In the genomic region with DNA sequence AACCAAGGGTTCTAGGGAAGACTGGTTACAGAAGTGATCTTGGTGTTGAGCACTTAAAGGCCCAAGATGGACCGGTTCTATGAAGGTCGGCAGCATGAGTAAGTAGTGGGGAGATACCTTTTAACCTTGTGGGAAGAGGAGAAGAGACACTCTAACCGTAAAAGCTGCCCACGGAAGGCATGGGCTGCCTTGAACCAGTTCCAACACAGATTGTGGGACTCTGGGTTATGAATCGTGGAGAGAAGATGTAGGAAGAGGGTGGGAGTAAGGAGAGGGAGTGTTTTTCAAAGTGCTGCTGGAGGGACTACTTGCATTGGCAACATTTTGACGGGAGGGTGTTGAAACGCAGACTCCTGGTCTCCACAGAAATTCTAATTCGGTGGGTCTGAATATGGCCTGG, we compare ENCODE assay signal across 1 cellular context.
TF ChIP-seq lines count a peak whose summit lies in the region.

No MANE protein-coding gene starts in this region.

TF ChIP-seq in HepG2, 621 proteins besides CTCF, POLR2A, EP300 and RAD21 (continued from another document):
- no peak for TF ChIP-seq REST (IDR thresholded peaks at IDR 0.05; ENCODE audit: borderline replicate concordance in 1 of 2, low read depth in 1 of 2, low read length in 2 of 2)
- no peak for TF ChIP-seq CC2D1A (CRISPR knock-in tag; IDR thresholded peaks at IDR 0.05)
- no peak for TF ChIP-seq SP140L (CRISPR knock-in tag; IDR thresholded peaks at IDR 0.05; ENCODE audit: borderline replicate concordance)
- TF ChIP-seq THAP11 (CRISPR knock-in tag; IDR thresholded peaks at IDR 0.05) = no peak
- no peak for TF ChIP-seq MAZ (IDR thresholded peaks at IDR 0.05; ENCODE audit: borderline replicate concordance, low read depth, low read length)
- no peak for TF ChIP-seq MAZ (CRISPR knock-in tag; IDR thresholded peaks at IDR 0.05; ENCODE audit: low read depth)
